15 cellular contexts compared by ENCODE assay signal in genomic region chr3:43870110-43870509, GRCh38.
DNase-seq lines count a peak whose midpoint lies in the region; ATAC-seq, FAIRE-seq and TF ChIP-seq lines count a peak whose summit lies in the region.
"Had no signal": no experiment of that assay in that cellular context is flagged by ENCODE, and none has a peak within 500 bp of the region (broad histone marks: within the 10 kb centered on the region; RNA-seq: fewer than 3 reads in every experiment).

No MANE protein-coding gene starts in this region.

- H3K18ac ChIP-seq in IMR-90 (ENCODE audit: low read depth, low read length): no peak overlapping the region

- no peak overlapping the region for H2BK5ac ChIP-seq in IMR-90 (ENCODE audit: low read depth, low read length, poor library complexity, severe bottlenecking)

- TF ChIP-seq CTCF in A549 (IDR thresholded peaks at IDR 0.05) (no peak), IMR-90 (conservative IDR thresholded peaks at IDR 0.05; ENCODE audit: low read depth, low read length) (no peak), bronchial epithelial cell (IDR thresholded peaks at IDR 0.05; ENCODE audit: insufficient read depth, low read length, severe bottlenecking) (no peak)

- FAIRE-seq in A549 (lab: Jason Lieb, UNC) (no peak), bronchial epithelial cell (lab: Jason Lieb, UNC) (no peak)
- FAIRE-seq: GM12892 had no signal

- H2BK120ac ChIP-seq in IMR-90 (ENCODE audit: low read depth, low read length): peak overlapping the region; percentile 95

- peak overlapping the region; percentile 80 for H2AK9ac ChIP-seq in IMR-90 (replicated peaks; ENCODE audit: low read depth, low read length, poor library complexity)

- H4K20me1 ChIP-seq in IMR-90 (ENCODE audit: insufficient read depth, low read length): no peaks in the 10 kb centered on the region
- H4K20me1 ChIP-seq: BLaER1 had no signal

- TF ChIP-seq POLR2A in A549 (IDR thresholded peaks at IDR 0.05; ENCODE audit: low read length) (no peak), IMR-90 (IDR thresholded peaks at IDR 0.05; ENCODE audit: low read depth, low read length) (no peak)

- dilution Hi-C loops in IMR-90 (cut with HindIII; ENCODE audit: low sequenced_read_pairs, unreplicated experiment): no loop called here

- H2BK20ac ChIP-seq in IMR-90 (ENCODE audit: low read depth, low read length): peak overlapping the region; percentile 99

- TF ChIP-seq RAD21 in A549 (conservative IDR thresholded peaks at IDR 0.05 in 1 of 2, IDR thresholded peaks at IDR 0.05 in 1 of 2): no peak
- no peak for TF ChIP-seq RAD21 in IMR-90 (IDR thresholded peaks at IDR 0.05; ENCODE audit: low read length)

- H4K8ac ChIP-seq in IMR-90 (ENCODE audit: low read depth in 2 of 2, low read length in 2 of 2): peak overlapping the region; percentile 69 to 82

- H3K27ac Mint-ChIP-seq in activated CD4-positive, alpha-beta T cell treated with anti-CD3 and anti-CD28 coated beads, Interleukin-2, amount 10 ng/mL, durations not matched to agents 7 days and 5 days: no peak overlapping the region
- H3K27ac Mint-ChIP-seq: activated naive CD8-positive, alpha-beta T cell had no signal

- peak; percentile 42 to 61; a peak in 5 of 6 replicates for ATAC-seq in A549
- ATAC-seq in IMR-90 (ENCODE audit: low read depth): peak; percentile 65
- ATAC-seq in HG03025 (IDR thresholded peaks at IDR 0.05; ENCODE audit: low FRiP score, unreplicated experiment): no peak
- ATAC-seq: activated CD4-positive, CD25-positive, alpha-beta regulatory T cell treated with anti-CD3 and anti-CD28 coated beads, Interleukin-2, amount 50 U/mL, for 24 hours had no signal

- H3K4me3 Mint-ChIP-seq in activated CD4-positive, alpha-beta T cell treated with anti-CD3 and anti-CD28 coated beads, Interleukin-2, amount 10 ng/mL, durations not matched to agents 7 days and 5 days: no peak overlapping the region
- H3K4me3 Mint-ChIP-seq: activated naive CD8-positive, alpha-beta T cell; neural crest cell had no signal

- H3K36me3 ChIP-seq in IMR-90 (ENCODE audit: control insufficient read depth, insufficient read depth, low read length) (no peaks in the 10 kb centered on the region), bronchial epithelial cell (ENCODE audit: control insufficient read depth, insufficient read depth, low read length) (no peaks in the 10 kb centered on the region)
- H3K36me3 ChIP-seq: BLaER1, Peyer's patch had no signal

- no peaks in the 10 kb centered on the region for H3K36me3 Mint-ChIP-seq in activated CD4-positive, alpha-beta T cell treated with anti-CD3 and anti-CD28 coated beads, Interleukin-2, amount 10 ng/mL, durations not matched to agents 7 days and 5 days (ENCODE audit: low read depth)

- BruUV-seq in IMR-90 (replicated peaks; lab: Mats Ljungman, UMichigan): no TSS peak

- in situ Hi-C loops in IMR-90 (cut with MboI; ENCODE audit: low sequenced_read_pairs): no loop called here

- H3K79me1 ChIP-seq in IMR-90 (ENCODE audit: low read depth in 1 of 2, low read length in 2 of 2): peaks cover 0 to 4% of the 10 kb centered on the region in 2 experiments; a peak in 1 of 4 replicates

- H3K27ac ChIP-seq in A549 (peak overlapping the region; percentile 93 to 98), IMR-90 (ENCODE audit: insufficient read depth, low read length) (peak overlapping the region; percentile 3)
- H3K27ac ChIP-seq: BLaER1, Peyer's patch had no signal

- peak overlapping the region; percentile 89 for H4K91ac ChIP-seq in IMR-90 (ENCODE audit: insufficient read depth, low read depth, low read length)

- peak overlapping the region; percentile 97 for H2AK5ac ChIP-seq in IMR-90 (ENCODE audit: low read depth, low read length)

- peak overlapping the region; percentile 76; the same call in 1 of the 2 replicates for H3K14ac ChIP-seq in IMR-90 (replicated peaks; ENCODE audit: low read depth, low read length)

- no peak overlapping the region for H2AFZ ChIP-seq in IMR-90 (replicated peaks; ENCODE audit: low read length, poor library complexity)

- peak overlapping the region; percentile 39 for H3K23ac ChIP-seq in IMR-90 (ENCODE audit: low read depth, low read length)

- H3K27me3 ChIP-seq in IMR-90 (ENCODE audit: control insufficient read depth, insufficient read depth, low read length) (no peaks in the 10 kb centered on the region), bronchial epithelial cell (ENCODE audit: control insufficient read depth, insufficient read depth, low read length) (no peaks in the 10 kb centered on the region)
- H3K27me3 ChIP-seq: BLaER1, Peyer's patch had no signal

- TF ChIP-seq EP300 in A549 (IDR thresholded peaks at IDR 0.05): peak in 1 of 2 experiments; percentile 46; a peak in 1 of 5 replicates

- intact Hi-C loops in IMR-90 (cut with micrococcal nuclease): loop anchor here (5.0 to 10.0 kb wide), 2 partner anchors 178 to 245 kb away; partner anchors contain the start of genes ABHD5 and ANO10

- H3K4me1 Mint-ChIP-seq in activated CD4-positive, alpha-beta T cell treated with anti-CD3 and anti-CD28 coated beads, Interleukin-2, amount 10 ng/mL, durations not matched to agents 7 days and 5 days: no peaks in the 10 kb centered on the region

- no peak overlapping the region for H4K5ac ChIP-seq in IMR-90 (ENCODE audit: low read depth, low read length)

- CTCF ChIA-PET in A549 (lab: Yijun Ruan, JAX): interaction anchor here (0.9 to 8.3 kb wide), 3 partner anchors 9 to 18 kb away, joined by 3 to 51 read pairs (median 3); no protein-coding TSS in a partner anchor
- CTCF ChIA-PET in IMR-90 (lab: Yijun Ruan, JAX): interaction anchor here (6.6 kb wide), 1 partner anchor 14 kb away, joined by 26 read pairs; no protein-coding TSS in a partner anchor
- CTCF ChIA-PET in activated CD4-positive, alpha-beta T cell treated with anti-CD3 and anti-CD28 coated beads, Interleukin-2, amount 10 ng/mL, durations not matched to agents 7 days and 5 days (lab: Charles Lee): no interaction called here

- peak overlapping the region; percentile 5; the same call in 1 of the 2 replicates for H3K56ac ChIP-seq in IMR-90 (ENCODE audit: extremely low read depth, insufficient read depth, low read length)

- H2BK15ac ChIP-seq in IMR-90 (ENCODE audit: low read depth, low read length): peak overlapping the region; percentile 88; the same call in 2 of the 3 replicates

- H3K4me3 ChIP-seq in A549 (no peak overlapping the region), IMR-90 (ENCODE audit: insufficient read depth, low read depth, low read length) (no peak overlapping the region), bronchial epithelial cell (ENCODE audit: low read depth, low read length) (no peak overlapping the region)
- H3K4me3 ChIP-seq: BLaER1, Peyer's patch had no signal

- peaks cover 16% of the 10 kb centered on the region for H3K27me3 Mint-ChIP-seq in activated CD4-positive, alpha-beta T cell treated with anti-CD3 and anti-CD28 coated beads, Interleukin-2, amount 10 ng/mL, durations not matched to agents 7 days and 5 days

- H3K4ac ChIP-seq in IMR-90 (ENCODE audit: low read depth, low read length): peak overlapping the region; percentile 94

- H3K9me3 Mint-ChIP-seq in activated CD4-positive, alpha-beta T cell treated with anti-CD3 and anti-CD28 coated beads, Interleukin-2, amount 10 ng/mL, durations not matched to agents 7 days and 5 days: no peaks in the 10 kb centered on the region
- H3K9me3 Mint-ChIP-seq: neural crest cell had no signal

- H3K9me3 ChIP-seq in A549: no peaks in the 10 kb centered on the region
- no peaks in the 10 kb centered on the region for H3K9me3 ChIP-seq in IMR-90 (ENCODE audit: control insufficient read depth, insufficient read depth, low read length)
- H3K9me3 ChIP-seq: BLaER1, Peyer's patch had no signal

- peaks cover 36% of the 10 kb centered on the region for H3K9me1 ChIP-seq in IMR-90 (ENCODE audit: insufficient read depth, low read length)

- H3K4me2 ChIP-seq in A549: peak overlapping the region; percentile 62
- H3K4me2 ChIP-seq in IMR-90 (ENCODE audit: low read depth, low read length): no peak overlapping the region; the same call in 1 of the 2 replicates
- H3K4me2 ChIP-seq: BLaER1 had no signal

- DNase-seq in A549 (ENCODE audit: low read depth in 1 of 2, low spot score in 1 of 2) (peak; percentile 52 to 87), IMR-90 (peak; percentile 69), bronchial epithelial cell (ENCODE audit: low read depth) (peak; percentile 71), kidney tubule cell (ENCODE audit: low spot score) (peak; percentile 86), NOMO-1 (lab: John Stamatoyannopoulos, UW; ENCODE audit: unreplicated experiment in 2 of 2) (no peak)
- no peak for DNase-seq in activated CD4-positive, alpha-beta T cell treated with anti-CD3 and anti-CD28 coated beads, Interleukin-2, amount 10 ng/mL, durations not matched to agents 7 days and 5 days
- no peak for DNase-seq in stimulated activated CD4-positive, alpha-beta T cell treated with anti-CD3 and anti-CD28 coated beads, Interleukin-4, amount 100 ng/mL, for 24 hours
- DNase-seq: NCI-H146, Peyer's patch had no signal

- no peak overlapping the region for H3K9ac ChIP-seq in IMR-90 (ENCODE audit: low read depth, low read length)
- H3K9ac ChIP-seq: BLaER1 had no signal

- POLR2A ChIA-PET in A549 (lab: Yijun Ruan, JAX): interaction anchor here (0.6 to 1.9 kb wide), 4 partner anchors 18 to 130 kb away, joined by 3 to 9 read pairs (median 4); no protein-coding TSS in a partner anchor
- POLR2A ChIA-PET in IMR-90 (lab: Charles Lee; ENCODE audit: unreplicated experiment): interaction anchor here (1.0 kb wide), 1 partner anchor 14 kb away, joined by 3 read pairs; no protein-coding TSS in a partner anchor
- POLR2A ChIA-PET in activated CD4-positive, alpha-beta T cell treated with anti-CD3 and anti-CD28 coated beads, Interleukin-2, amount 10 ng/mL, durations not matched to agents 7 days and 5 days (lab: Charles Lee): no interaction called here

- H3K4me1 ChIP-seq in A549: peaks cover 94% of the 10 kb centered on the region
- H3K4me1 ChIP-seq in IMR-90 (ENCODE audit: control insufficient read depth, insufficient read depth, low read length): peaks cover 38% of the 10 kb centered on the region
- H3K4me1 ChIP-seq: Peyer's patch had no signal

- 3% methylated on average over 2 of the region's 2 CpGs for WGBS in A549 (ENCODE audit: missing lambda C conversion rate)
- 100% methylated on average over 1 of the region's 2 CpGs; no CpG with 5 or more reads in 1 of the 2 experiments for WGBS in IMR-90 (ENCODE audit: extremely low coverage in 2 of 2, insufficient read length in 1 of 2), 2 experiments

TF ChIP-seq in A549, 52 proteins besides CTCF, POLR2A, EP300 and RAD21 (continues in another document):
- TF ChIP-seq MAFK (IDR thresholded peaks at IDR 0.05; ENCODE audit: partially characterized antibody) (no peak), HOXB5 (CRISPR knock-in tag; IDR thresholded peaks at IDR 0.05) (no peak), MAZ (IDR thresholded peaks at IDR 0.05; ENCODE audit: borderline replicate concordance, low read depth, low read length) (no peak), ESRRA (IDR thresholded peaks at IDR 0.05; ENCODE audit: borderline replicate concordance, low read length) (no peak), SREBF2 (IDR thresholded peaks at IDR 0.05) (no peak)

TF ChIP-seq in IMR-90, 13 proteins besides CTCF, POLR2A, EP300 and RAD21:
- TF ChIP-seq CEBPB (IDR thresholded peaks at IDR 0.05; ENCODE audit: low read depth, low read length) (no peak), FOS (IDR thresholded peaks at IDR 0.05; ENCODE audit: low read depth, low read length) (no peak), MAZ (IDR thresholded peaks at IDR 0.05; ENCODE audit: borderline replicate concordance, low read depth, low read length) (peak; percentile 19; the same call in 1 of the 2 replicates)

Comparison
In these comparisons a context has a peak if more than half of its experiments do, and no peak if none do; other contexts are left out.
1. DNase-seq: peak in A549 (2 of 2), IMR-90 (single experiment), bronchial epithelial cell (single experiment) and kidney tubule cell (single experiment); none in activated CD4-positive, alpha-beta T cell treated with anti-CD3 and anti-CD28 coated beads, Interleukin-2, amount 10 ng/mL, durations not matched to agents 7 days and 5 days (single experiment), NOMO-1 (0 of 2) and stimulated activated CD4-positive, alpha-beta T cell treated with anti-CD3 and anti-CD28 coated beads, Interleukin-4, amount 100 ng/mL, for 24 hours (single experiment).